In the genomic region with DNA sequence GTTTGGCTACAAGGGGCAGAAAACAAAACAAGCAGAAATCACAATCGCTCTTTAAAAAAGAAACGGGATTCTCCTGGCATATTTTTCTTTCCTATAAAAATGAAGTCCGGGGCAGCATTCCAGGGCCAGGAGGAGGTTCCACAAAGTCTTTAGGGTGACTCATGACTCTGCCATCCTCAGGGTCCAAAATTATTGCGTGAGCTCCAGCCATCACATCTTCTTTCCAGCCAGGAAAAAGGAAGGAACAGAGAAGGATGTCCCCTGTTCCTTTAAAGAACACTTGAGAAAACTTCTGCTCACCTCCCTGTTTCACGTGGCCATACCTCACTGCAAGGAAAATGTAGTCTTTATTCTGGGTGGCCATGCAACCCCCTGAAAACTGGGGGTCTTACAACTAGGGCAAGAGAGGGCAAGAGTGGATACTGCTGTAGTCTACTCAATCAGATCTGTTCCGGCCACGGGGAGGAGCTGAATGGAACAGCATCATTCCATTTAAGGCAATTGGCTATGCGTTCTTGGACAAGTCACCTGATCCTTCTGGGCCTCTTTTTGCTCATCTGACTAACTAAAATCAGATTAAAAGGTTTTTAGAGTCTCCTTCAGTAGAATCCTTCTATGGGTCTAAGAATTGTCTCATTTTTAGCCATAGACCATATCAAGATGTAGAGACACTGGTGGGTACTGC, we compare ENCODE assay signal across 18 cellular contexts. TPM values are rescaled to one million over a fixed set of nuclear protein-coding genes. Genes with fewer than 3 reads are reported as not detected.
A peak's percentile ranks its signal among the peaks of the same experiment; 100 is the strongest.
DNase-seq lines count a peak whose midpoint lies in the region; ATAC-seq and TF ChIP-seq lines count a peak whose summit lies in the region.
"Had no signal": no experiment of that assay in that cellular context is flagged by ENCODE, and none has a peak within 500 bp of the region (broad histone marks: within the 10 kb centered on the region; RNA-seq: fewer than 3 reads in every experiment).

No MANE protein-coding gene starts in this region.

- TF ChIP-seq CTCF in activated B cell treated with CpG ODN at 0.5 μM for 24 hours (IDR thresholded peaks at IDR 0.05) (no peak), psoas muscle (IDR thresholded peaks at IDR 0.05) (no peak)

- H3K36me3 ChIP-seq in psoas muscle (ENCODE audit: insufficient read depth in 1 of 2, low read depth in 1 of 2): no peaks in the 10 kb centered on the region

- ATAC-seq in GM19035 (IDR thresholded peaks at IDR 0.05; ENCODE audit: unreplicated experiment): peak; percentile 9
- ATAC-seq in HG03159 (IDR thresholded peaks at IDR 0.05; ENCODE audit: unreplicated experiment): peak; percentile 1
- no peak for ATAC-seq in activated B cell treated with CpG ODN at 0.5 μM for 24 hours (ENCODE audit: low read depth)
- no peak for ATAC-seq in psoas muscle
- ATAC-seq in HG03469 (IDR thresholded peaks at IDR 0.05; ENCODE audit: unreplicated experiment): no peak

- peak overlapping the region; percentile 90 for H3K27ac Mint-ChIP-seq in activated B cell treated with CpG ODN at 0.5 μM for 24 hours
- no peak overlapping the region for H3K27ac Mint-ChIP-seq in activated T-helper 1 cell treated with anti-CD3 and anti-CD28 coated beads, Interleukin-12 subunit alpha, Interleukin-12 subunit beta, Interleukin-2, Interleukin-4 antibody, amounts not matched to agents 30 ng/mL and 10 ng/mL and 1 ng/mL, durations not matched to agents 14 hours and 24 hours and 36 hours
- H3K27ac Mint-ChIP-seq: activated naive CD8-positive, alpha-beta T cell had no signal

- no peaks in the 10 kb centered on the region for H3K36me3 Mint-ChIP-seq in activated B cell treated with CpG ODN at 0.5 μM for 24 hours (ENCODE audit: low read depth)
- H3K36me3 Mint-ChIP-seq in activated T-helper 1 cell treated with anti-CD3 and anti-CD28 coated beads, Interleukin-12 subunit alpha, Interleukin-12 subunit beta, Interleukin-2, Interleukin-4 antibody, amounts not matched to agents 30 ng/mL and 10 ng/mL and 1 ng/mL, durations not matched to agents 14 hours and 24 hours and 36 hours (ENCODE audit: low read depth): no peaks in the 10 kb centered on the region
- H3K36me3 Mint-ChIP-seq: activated naive CD8-positive, alpha-beta T cell; CD8-positive, alpha-beta memory T cell had no signal

- peak overlapping the region; percentile 74 for H3K4me3 Mint-ChIP-seq in activated B cell treated with CpG ODN at 0.5 μM for 24 hours
- no peak overlapping the region for H3K4me3 Mint-ChIP-seq in activated T-helper 1 cell treated with anti-CD3 and anti-CD28 coated beads, Interleukin-12 subunit alpha, Interleukin-12 subunit beta, Interleukin-2, Interleukin-4 antibody, amounts not matched to agents 30 ng/mL and 10 ng/mL and 1 ng/mL, durations not matched to agents 14 hours and 24 hours and 36 hours
- H3K4me3 Mint-ChIP-seq: activated naive CD8-positive, alpha-beta T cell; neural crest cell had no signal

- H3K9me3 Mint-ChIP-seq in activated B cell treated with CpG ODN at 0.5 μM for 24 hours: no peaks in the 10 kb centered on the region
- H3K9me3 Mint-ChIP-seq in activated T-helper 1 cell treated with anti-CD3 and anti-CD28 coated beads, Interleukin-12 subunit alpha, Interleukin-12 subunit beta, Interleukin-2, Interleukin-4 antibody, amounts not matched to agents 30 ng/mL and 10 ng/mL and 1 ng/mL, durations not matched to agents 14 hours and 24 hours and 36 hours: no peaks in the 10 kb centered on the region
- H3K9me3 Mint-ChIP-seq: CD8-positive, alpha-beta memory T cell; neural crest cell had no signal

- H3K9me3 ChIP-seq in psoas muscle: no peaks in the 10 kb centered on the region

- no peak overlapping the region for H3K4me3 ChIP-seq in psoas muscle
- H3K4me3 ChIP-seq: smooth muscle cell had no signal

- H3K27ac ChIP-seq in psoas muscle: peak overlapping the region; percentile 81

- WGBS in psoas muscle, 3 donors: 77 to 83% (median 77%) methylated on average over 8 of the region's 8 CpGs

- no peaks in the 10 kb centered on the region for H3K27me3 ChIP-seq in psoas muscle (ENCODE audit: insufficient read depth in 3 of 3, low read length in 2 of 3)

- H3K27me3 Mint-ChIP-seq in activated B cell treated with CpG ODN at 0.5 μM for 24 hours: no peaks in the 10 kb centered on the region
- H3K27me3 Mint-ChIP-seq in activated T-helper 1 cell treated with anti-CD3 and anti-CD28 coated beads, Interleukin-12 subunit alpha, Interleukin-12 subunit beta, Interleukin-2, Interleukin-4 antibody, amounts not matched to agents 30 ng/mL and 10 ng/mL and 1 ng/mL, durations not matched to agents 14 hours and 24 hours and 36 hours (ENCODE audit: insufficient read depth): peaks cover 19% of the 10 kb centered on the region
- H3K27me3 Mint-ChIP-seq: activated naive CD8-positive, alpha-beta T cell had no signal

- POLR2A ChIA-PET in activated B cell treated with CpG ODN at 0.5 μM for 24 hours (lab: Charles Lee): interaction anchor here (0.6 to 7.6 kb wide), 7 partner anchors 14 to 85 kb away, joined by 3 to 100 read pairs (median 7); partner anchors contain the start of gene RBM38

- DNase-seq in activated B cell treated with CpG ODN at 0.5 μM for 24 hours: no peak
- no peak for DNase-seq in psoas muscle
- DNase-seq in NOMO-1 (lab: John Stamatoyannopoulos, UW; ENCODE audit: unreplicated experiment in 2 of 2): no peak
- DNase-seq in activated T-helper 1 cell treated with anti-CD3 and anti-CD28 coated beads, Interleukin-12 subunit alpha, Interleukin-12 subunit beta, Interleukin-2, Interleukin-4 antibody, amounts not matched to agents 30 ng/mL and 10 ng/mL and 1 ng/mL, durations not matched to agents 14 hours and 24 hours and 36 hours (ENCODE audit: low spot score): no peak
- DNase-seq in NCI-H2107 (lab: John Stamatoyannopoulos, UW): no peak
- DNase-seq: CD8-positive, alpha-beta memory T cell; cerebellar nuclear complex; hippocampal formation; NCI-H2029 treated with DMSO at 0.1 percent for 48 hours had no signal

- CTCF ChIA-PET in activated B cell treated with CpG ODN at 0.5 μM for 24 hours (lab: Charles Lee): interaction anchor here (1.2 to 3.7 kb wide), 2 partner anchors 77 to 86 kb away, joined by 4 to 13 read pairs; partner anchors contain the start of gene RBM38

- intact Hi-C loops in activated B cell treated with CpG ODN at 0.5 μM for 24 hours (cut with micrococcal nuclease): loop anchor here (1.0 to 10.0 kb wide), 3 partner anchors 25 to 829 kb away; partner anchors contain the start of gene RAB22A
- intact Hi-C loops in psoas muscle (cut with DNase I): loop anchor here in 1 of 2 donors (5.0 kb wide), 2 partner anchors 38 to 88 kb away; no protein-coding TSS in a partner anchor
- intact Hi-C loops in activated T-helper 1 cell treated with anti-CD3 and anti-CD28 coated beads, Interleukin-12 subunit alpha, Interleukin-12 subunit beta, Interleukin-2, Interleukin-4 antibody, amounts not matched to agents 30 ng/mL and 10 ng/mL and 1 ng/mL, durations not matched to agents 14 hours and 24 hours and 36 hours (cut with micrococcal nuclease): no loop called here

- peaks cover 8% of the 10 kb centered on the region for H3K4me1 ChIP-seq in psoas muscle

- peaks cover 85% of the 10 kb centered on the region for H3K4me1 Mint-ChIP-seq in activated B cell treated with CpG ODN at 0.5 μM for 24 hours
- H3K4me1 Mint-ChIP-seq in activated T-helper 1 cell treated with anti-CD3 and anti-CD28 coated beads, Interleukin-12 subunit alpha, Interleukin-12 subunit beta, Interleukin-2, Interleukin-4 antibody, amounts not matched to agents 30 ng/mL and 10 ng/mL and 1 ng/mL, durations not matched to agents 14 hours and 24 hours and 36 hours (ENCODE audit: low read depth): no peaks in the 10 kb centered on the region

RNA-seq across cellular contexts. Expression of gene CTCFL, which starts 49.4 kb away (rescaled TPM):
- total RNA-seq in activated B cell treated with CpG ODN at 0.5 μM for 24 hours (not detected in 2 replicates), psoas muscle (not detected)
- not detected for polyA plus RNA-seq in psoas muscle
- total RNA-seq in activated T-helper 1 cell treated with anti-CD3 and anti-CD28 coated beads, Interleukin-12 subunit alpha, Interleukin-12 subunit beta, Interleukin-2, Interleukin-4 antibody, amounts not matched to agents 30 ng/mL and 10 ng/mL and 1 ng/mL, durations not matched to agents 14 hours and 24 hours and 36 hours: not detected in 2 replicates
- total RNA-seq: CD8-positive, alpha-beta memory T cell; LHCN-M2; smooth muscle cell; temporal lobe had no signal
- polyA plus RNA-seq: CD8-positive, alpha-beta memory T cell; esophagus; smooth muscle cell had no signal

Comparison
In these comparisons a context has a peak if more than half of its experiments do, and no peak if none do; other contexts are left out.
1. ATAC-seq: peak in GM19035 (single experiment) and HG03159 (single experiment); none in activated B cell treated with CpG ODN at 0.5 μM for 24 hours (single experiment), psoas muscle (0 of 4) and HG03469 (single experiment).